Comparison of ENCODE assay signal across 13 cellular contexts in the genomic region with DNA sequence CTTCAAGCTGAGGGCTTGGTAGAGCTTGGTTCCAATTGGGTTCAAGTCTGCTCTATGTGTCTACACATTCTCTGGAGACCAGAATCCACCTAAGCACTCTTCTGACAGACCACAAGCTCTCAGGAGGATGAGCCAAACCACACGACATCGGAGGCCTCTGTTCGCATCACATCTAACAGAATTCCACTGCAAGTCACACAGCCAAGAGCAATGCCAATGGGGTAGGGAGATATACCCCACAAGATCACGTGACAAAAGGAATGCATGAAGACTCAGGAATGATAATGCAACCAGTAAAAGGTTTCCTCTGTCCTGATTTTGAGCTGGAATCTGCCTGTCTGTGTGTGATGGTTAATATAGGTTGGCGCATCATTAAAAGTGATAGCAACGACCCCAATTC. TPM values are rescaled to one million over a fixed set of nuclear protein-coding genes. Genes with fewer than 3 reads are reported as not detected.
DNase-seq lines count a peak whose midpoint lies in the region; ATAC-seq, FAIRE-seq and TF ChIP-seq lines count a peak whose summit lies in the region.
"Had no signal": no experiment of that assay in that cellular context is flagged by ENCODE, and none has a peak within 500 bp of the region (broad histone marks: within the 10 kb centered on the region; RNA-seq: fewer than 3 reads in every experiment).

No MANE protein-coding gene starts in this region.

- 0 out of 3 replicates have a peak, but pooled peaks cover 5% of the 10 kb centered on the region for H3K4me1 ChIP-seq in A549
- no peaks in the 10 kb centered on the region for H3K4me1 ChIP-seq in H9 (ENCODE audit: insufficient read depth, low read length)
- H3K4me1 ChIP-seq in CD8-positive, alpha-beta T cell (ENCODE audit: insufficient read depth, low read length), result no peaks in the 10 kb centered on the region
- H3K4me1 ChIP-seq: HAP-1 had no signal

- POLR2A ChIA-PET in A549 (lab: Yijun Ruan, JAX), result no interaction called here
- POLR2A ChIA-PET in CD8-positive, alpha-beta T cell (lab: Charles Lee), result no interaction called here

- no peak overlapping the region for H4K8ac ChIP-seq in H9 (replicated peaks; ENCODE audit: insufficient read length, low read depth, low read length)

- CTCF ChIA-PET in A549 (lab: Yijun Ruan, JAX), result interaction anchor here (1.0 to 2.2 kb wide), 6 partner anchors 9 to 67 kb away, joined by 3 to 8 read pairs (median 4); no protein-coding TSS in a partner anchor
- CTCF ChIA-PET in CD8-positive, alpha-beta T cell (lab: Charles Lee), result no interaction called here

- TF ChIP-seq POLR2A in A549 (IDR thresholded peaks at IDR 0.05; ENCODE audit: low read length), result no peak

- H3K9me3 ChIP-seq in A549 (peaks cover 15% of the 10 kb centered on the region; the same call in 2 of the 3 replicates), H9 (ENCODE audit: control insufficient read depth, low read depth, low read length) (no peaks in the 10 kb centered on the region)
- no peaks in the 10 kb centered on the region for H3K9me3 ChIP-seq in CD8-positive, alpha-beta T cell (ENCODE audit: low read length)
- H3K9me3 ChIP-seq: HAP-1 had no signal

- no peaks in the 10 kb centered on the region for H4K20me1 ChIP-seq in H9 (ENCODE audit: control insufficient read depth, insufficient read depth, insufficient read length)

- no peak overlapping the region for H2BK5ac ChIP-seq in H9 (ENCODE audit: insufficient read length, low read length)

- ATAC-seq in A549 (no peak), GM21825 (IDR thresholded peaks at IDR 0.05; ENCODE audit: unreplicated experiment) (no peak)
- no peak for ATAC-seq in CD8-positive, alpha-beta T cell

- H3K4ac ChIP-seq in H9 (ENCODE audit: low read depth, low read length), result no peak overlapping the region

- no peak overlapping the region for H4K5ac ChIP-seq in H9 (ENCODE audit: insufficient read length, low read depth, low read length)

- DNase-seq in A549 (ENCODE audit: low read depth in 1 of 2, low spot score in 1 of 2) (no peak), H9 (peak; percentile 16), ecto neural progenitor cell (ENCODE audit: low spot score) (peak; percentile 34), osteocyte (ENCODE audit: extremely low spot score, unreplicated experiment) (peak; percentile 25), kidney glomerular epithelial cell (lab: John Stamatoyannopoulos, UW) (no peak)
- DNase-seq in CD8-positive, alpha-beta T cell, result no peak
- DNase-seq: CD8-positive, alpha-beta memory T cell; GOT3 had no signal

- no peak overlapping the region for H3T11ph ChIP-seq in H9 (ENCODE audit: low read length)

- no peak overlapping the region for H3K9ac ChIP-seq in H9 (ENCODE audit: extremely low read depth, insufficient read length, low read length)

- H3K4me2 ChIP-seq in A549 (no peak overlapping the region), H9 (ENCODE audit: insufficient read depth, insufficient read length, low read length) (no peak overlapping the region)

- intact Hi-C loops in CD8-positive, alpha-beta T cell (cut with DNase I, micrococcal nuclease), result no loop called here

- H3K23ac ChIP-seq in H9 (ENCODE audit: insufficient read length, low read depth, low read length), result no peak overlapping the region

- no peak overlapping the region for H2BK20ac ChIP-seq in H9 (ENCODE audit: low read depth, low read length, poor library complexity, severe bottlenecking)

- no peak overlapping the region for H3K56ac ChIP-seq in H9 (ENCODE audit: insufficient read length, low read depth, low read length)

- H3K18ac ChIP-seq in H9 (ENCODE audit: insufficient read length, low read depth, low read length), result no peak overlapping the region

- FAIRE-seq in A549 (lab: Jason Lieb, UNC), result no peak

- no peak overlapping the region for H2AFZ ChIP-seq in H9 (ENCODE audit: low read length)

- no peak overlapping the region for H2BK12ac ChIP-seq in H9 (ENCODE audit: insufficient read length, low read depth, low read length)

- peaks cover 9% of the 10 kb centered on the region for H3K27me3 Mint-ChIP-seq in H9 (ENCODE audit: low read depth)
- H3K27me3 Mint-ChIP-seq in osteocyte (ENCODE audit: unreplicated experiment), result no peaks in the 10 kb centered on the region
- H3K27me3 Mint-ChIP-seq in CD8-positive, alpha-beta T cell (ENCODE audit: low read depth), result peaks cover 24% of the 10 kb centered on the region

- H2AK5ac ChIP-seq in H9 (ENCODE audit: insufficient read length, low read length), result no peak overlapping the region

- H3K4me3 ChIP-seq in A549, result no peak overlapping the region
- H3K4me3 ChIP-seq in CD8-positive, alpha-beta T cell (ENCODE audit: low read depth, low read length), result no peak overlapping the region
- H3K4me3 ChIP-seq: HAP-1 had no signal

- H4K91ac ChIP-seq in H9 (ENCODE audit: insufficient read length, low read depth, low read length), result no peak overlapping the region

- H3K23me2 ChIP-seq in H9 (ENCODE audit: insufficient read length, low read depth, low read length, poor library complexity, severe bottlenecking), result no peaks in the 10 kb centered on the region

- H3K14ac ChIP-seq in H9 (ENCODE audit: insufficient read depth, low read length), result no peak overlapping the region

- no peak for TF ChIP-seq EP300 in A549 (IDR thresholded peaks at IDR 0.05)

- H2BK15ac ChIP-seq in H9 (ENCODE audit: low read depth, low read length), result no peak overlapping the region

- H3K79me2 ChIP-seq in H9 (ENCODE audit: insufficient read depth, low read length), result no peaks in the 10 kb centered on the region

- WGBS in A549 (ENCODE audit: missing lambda C conversion rate), result 16% methylated on average over 6 of the region's 6 CpGs
- no CpG with 5 or more reads among the region's 6 CpGs for WGBS in H9 (ENCODE audit: extremely low coverage, insufficient read length, low lambda C conversion rate)

- H3K9me3 Mint-ChIP-seq in H9, result peaks cover 0 to 4% of the 10 kb centered on the region in 2 experiments; a peak in 2 of 5 replicates
- H3K9me3 Mint-ChIP-seq in osteocyte (ENCODE audit: unreplicated experiment), result no peaks in the 10 kb centered on the region
- H3K9me3 Mint-ChIP-seq in CD8-positive, alpha-beta T cell, result no peaks in the 10 kb centered on the region

- TF ChIP-seq CTCF in A549 (IDR thresholded peaks at IDR 0.05) (no peak), H9 (conservative IDR thresholded peaks at IDR 0.05) (no peak), osteocyte (IDR thresholded peaks at IDR 0.05) (no peak)
- no peak for TF ChIP-seq CTCF in CD8-positive, alpha-beta T cell (IDR thresholded peaks at IDR 0.05)

- H3K27ac Mint-ChIP-seq in H9 (no peak overlapping the region), osteocyte (ENCODE audit: unreplicated experiment) (no peak overlapping the region)
- no peak overlapping the region for H3K27ac Mint-ChIP-seq in CD8-positive, alpha-beta T cell
- H3K27ac Mint-ChIP-seq: B cell; CD8-positive, alpha-beta memory T cell; IgD-negative memory B cell had no signal

- TF ChIP-seq RAD21 in A549 (conservative IDR thresholded peaks at IDR 0.05 in 1 of 2, IDR thresholded peaks at IDR 0.05 in 1 of 2), result no peak

- no peaks in the 10 kb centered on the region for H3K79me1 ChIP-seq in H9 (ENCODE audit: insufficient read depth, low read depth, low read length, poor library complexity, severe bottlenecking)

- H3K4me3 Mint-ChIP-seq in H9 (no peak overlapping the region), osteocyte (ENCODE audit: unreplicated experiment) (no peak overlapping the region)
- no peak overlapping the region for H3K4me3 Mint-ChIP-seq in CD8-positive, alpha-beta T cell
- H3K4me3 Mint-ChIP-seq: B cell; CD14-positive monocyte; CD8-positive, alpha-beta memory T cell; IgD-negative memory B cell had no signal

- H3K4me1 Mint-ChIP-seq in H9 (peaks cover 0 to 10% of the 10 kb centered on the region in 2 experiments; a peak in 1 of 4 replicates), osteocyte (ENCODE audit: unreplicated experiment) (no peaks in the 10 kb centered on the region)
- H3K4me1 Mint-ChIP-seq in CD8-positive, alpha-beta T cell (ENCODE audit: low read depth), result no peaks in the 10 kb centered on the region
- H3K4me1 Mint-ChIP-seq: B cell; CD14-positive monocyte; CD8-positive, alpha-beta memory T cell; IgD-negative memory B cell had no signal

- H3K27ac ChIP-seq in A549 (no peak overlapping the region), H9 (ENCODE audit: insufficient read length, low read depth, low read length) (no peak overlapping the region)
- no peak overlapping the region for H3K27ac ChIP-seq in CD8-positive, alpha-beta T cell (ENCODE audit: low read depth, low read length)

- H3K36me3 Mint-ChIP-seq in H9 (ENCODE audit: insufficient read depth in 1 of 3, low read depth in 3 of 3) (no peaks in the 10 kb centered on the region), osteocyte (ENCODE audit: unreplicated experiment) (no peaks in the 10 kb centered on the region)
- H3K36me3 Mint-ChIP-seq in CD8-positive, alpha-beta T cell, result no peaks in the 10 kb centered on the region
- H3K36me3 Mint-ChIP-seq: CD14-positive monocyte; CD8-positive, alpha-beta memory T cell; IgD-negative memory B cell had no signal

- no peaks in the 10 kb centered on the region for H3K27me3 ChIP-seq in H9 (ENCODE audit: insufficient read depth, low read length)
- H3K27me3 ChIP-seq in CD8-positive, alpha-beta T cell (ENCODE audit: insufficient read depth, low read length), result no peaks in the 10 kb centered on the region

- no peaks in the 10 kb centered on the region for H3K36me3 ChIP-seq in CD8-positive, alpha-beta T cell (ENCODE audit: insufficient read depth, low read length)
- H3K36me3 ChIP-seq: HAP-1 had no signal

- no peak overlapping the region for H2BK120ac ChIP-seq in H9 (ENCODE audit: low read depth, low read length, poor library complexity, severe bottlenecking)

RNA-seq across cellular contexts. Expression of a gene that starts 46.6 kb away (rescaled TPM):
- 2,364 and 3,205 TPM in 2 replicates for polyA plus RNA-seq in A549 (2011; rRNA removed)
- 2,658 and 3,508 TPM in 2 replicates for polyA plus RNA-seq in A549 (2012; cell fraction: cytosol; rRNA removed)
- 312 and 396 TPM in 2 replicates for polyA plus RNA-seq in A549 (2012; cell fraction: nucleus; rRNA removed)
- 4,033 to 4,354 TPM (median 4,133 TPM) in 3 replicates for polyA plus RNA-seq in A549 (2017; fragmentation: RNase III; extraction: RNeasy Plus Mini Kit Qiagen cat#74134 plus additional on column Dnase treatment)
- polyA minus RNA-seq in A549 (2011; rRNA and poly(A)+ RNA removed), result 560 and 829 TPM in 2 replicates
- total RNA-seq in H9 (2021), result 1,354 and 1,358 TPM in 2 replicates
- total RNA-seq in osteocyte, result 755 and 762 TPM in 2 replicates
- total RNA-seq in CD8-positive, alpha-beta T cell, result 1,000 to 10,000 TPM; 2,036 to 2,081 TPM

RNA-seq across cellular contexts. Expression of a gene that starts 56.5 kb away (rescaled TPM):
- 1.4 and 1.5 TPM in 2 replicates for polyA plus RNA-seq in A549 (2011; rRNA removed)
- 2.9 and 3.1 TPM in 2 replicates for polyA plus RNA-seq in A549 (2012; cell fraction: cytosol; rRNA removed)
- polyA plus RNA-seq in A549 (2012; cell fraction: nucleus; rRNA removed), result 5.4 and 10.0 TPM in 2 replicates
- polyA plus RNA-seq in A549 (2017; fragmentation: RNase III; extraction: RNeasy Plus Mini Kit Qiagen cat#74134 plus additional on column Dnase treatment), result 1.1 to 1.7 TPM (median 1.7 TPM) in 3 replicates
- 2.1 and 2.6 TPM in 2 replicates for polyA minus RNA-seq in A549 (2011; rRNA and poly(A)+ RNA removed)
- 1.6 and 3.2 TPM in 2 replicates for total RNA-seq in H9 (2021)
- 1.8 and 2.0 TPM in 2 replicates for total RNA-seq in osteocyte
- total RNA-seq in CD8-positive, alpha-beta T cell, result 1 to 10 TPM; 4.6 to 5.6 TPM

Comparison
In these comparisons a context has a peak if more than half of its experiments do, and no peak if none do; other contexts are left out.
1. DNase-seq: peak in H9 (single experiment), ecto neural progenitor cell (single experiment) and osteocyte (single experiment); none in A549 (0 of 2), kidney glomerular epithelial cell (single experiment) and CD8-positive, alpha-beta T cell (0 of 7).